Comparison of ENCODE assay signal across 8 cellular contexts in the genomic region with DNA sequence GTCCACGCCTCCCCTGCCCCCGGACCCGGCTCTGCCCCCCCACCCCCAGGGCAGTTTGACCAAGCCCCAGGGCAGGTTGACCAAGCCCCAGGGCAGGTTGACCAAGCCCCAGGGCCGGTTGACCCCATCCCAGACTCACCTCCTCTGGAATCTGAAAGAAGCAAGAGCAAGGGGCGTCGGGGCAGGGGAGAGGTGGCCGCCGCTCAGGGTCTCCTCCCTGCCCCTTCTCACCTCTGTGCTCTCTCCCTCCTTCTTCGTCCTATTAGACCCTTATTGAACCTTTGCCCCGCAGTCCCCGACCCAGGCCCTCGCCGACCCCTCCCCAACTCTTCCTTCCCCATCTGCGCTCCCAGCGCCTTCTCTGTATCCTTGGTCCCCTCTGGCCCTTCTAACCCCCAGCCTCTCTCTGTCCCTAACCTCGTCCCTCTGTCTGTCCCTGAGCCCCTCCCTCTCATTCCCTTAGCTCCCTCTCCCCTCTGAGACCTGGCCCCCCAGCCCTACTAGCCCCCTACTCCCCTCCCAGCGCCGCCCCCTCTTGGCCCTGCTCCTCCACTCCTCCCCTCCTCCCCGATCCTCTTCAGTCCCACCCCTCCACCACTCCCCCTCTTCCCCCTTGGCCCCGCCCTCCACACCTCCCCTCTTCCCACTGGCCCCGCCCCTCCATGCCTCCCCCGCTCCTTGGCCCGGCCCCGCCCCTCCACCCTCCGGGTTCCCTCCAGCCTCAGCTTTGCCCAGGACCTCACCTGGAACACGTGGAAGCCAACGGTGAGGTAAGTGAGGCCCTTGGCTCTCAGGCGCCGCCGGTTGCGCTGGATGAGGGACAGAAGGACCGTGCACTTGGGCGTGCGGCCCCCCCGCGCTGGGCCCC. TPM values are rescaled to one million over a fixed set of nuclear protein-coding genes. Genes with fewer than 3 reads are reported as not detected.
DNase-seq lines count a peak whose midpoint lies in the region; ATAC-seq and TF ChIP-seq lines count a peak whose summit lies in the region.

No MANE protein-coding gene starts in this region.

- TF ChIP-seq POLR2A in spleen (IDR thresholded peaks at IDR 0.05): no peak

- TF ChIP-seq CTCF in GM12865 (IDR thresholded peaks at IDR 0.05; ENCODE audit: insufficient read depth, low read depth, low read length, missing control alignments): no peak
- no peak for TF ChIP-seq CTCF in heart right ventricle (IDR thresholded peaks at IDR 0.05)
- no peak for TF ChIP-seq CTCF in spleen (IDR thresholded peaks at IDR 0.05 in 8 of 11, conservative IDR thresholded peaks at IDR 0.05 in 3 of 11)

- H3K4me3 ChIP-seq in GM12865 (ENCODE audit: low read depth, low read length) (peak overlapping the region; percentile 41), heart right ventricle (peak overlapping the region in 9 of 10 donors; percentile 38 to 61 (median 45)), spleen (peak overlapping the region; percentile 26 to 75 (median 44))

- peak; percentile 63 for DNase-seq in GM12865 (ENCODE audit: low read depth)
- peak; percentile 34 for DNase-seq in NCI-H748 treated with DMSO at 0.1 percent for 48 hours (lab: John Stamatoyannopoulos, UW)
- peak; percentile 37 for DNase-seq in activated T-helper 1 cell treated with Interleukin-2 at 50 U/mL for 16 hours (ENCODE audit: low read depth)
- DNase-seq in heart right ventricle: peak; percentile 23 to 39
- peak; percentile 89 for DNase-seq in spleen
- no peak for DNase-seq in C1 segment of cervical spinal cord (lab: John Stamatoyannopoulos, UW)

- ATAC-seq in heart right ventricle: peak in 2 of 8 donors; percentile 4 to 5
- no peak for ATAC-seq in HG03521 (IDR thresholded peaks at IDR 0.05; ENCODE audit: unreplicated experiment)
- no peak for ATAC-seq in HG02678 (IDR thresholded peaks at IDR 0.05; ENCODE audit: unreplicated experiment)

- H3K27ac ChIP-seq in heart right ventricle (peak overlapping the region in 3 of 10 donors; percentile 22 to 31 (median 25)), spleen (peak overlapping the region in 7 of 8 donors; percentile 70 to 86 (median 76))

- H3K4me1 ChIP-seq in heart right ventricle (peaks cover 3 to 42% (median 26%) of the 10 kb centered on the region in 9 donors), spleen (peaks cover 21 to 65% (median 53%) of the 10 kb centered on the region in 6 donors)

- H3K9me3 ChIP-seq in heart right ventricle (no peaks in the 10 kb centered on the region), spleen (no peaks in the 10 kb centered on the region)

- WGBS in heart right ventricle, 2 donors: 10 to 12% methylated on average over 33 to 36 of the region's 36 CpGs
- 6 to 8% (median 7%) methylated on average over 18 to 36 of the region's 36 CpGs for WGBS in spleen, 5 donors

- H3K36me3 ChIP-seq in heart right ventricle (peaks cover 0 to 7% (median 0%) of the 10 kb centered on the region in 9 donors), spleen (peaks cover 0 to 11% (median under 1%) of the 10 kb centered on the region in 6 donors)

- intact Hi-C loops in heart right ventricle (cut with DNase I): loop anchor here in 4 of 10 donors (10.0 kb wide), 3 partner anchors 108 to 198 kb away; a partner anchor contains a TSS
- intact Hi-C loops in spleen (cut with DNase I; ENCODE audit: low total_unique reads): loop anchor here (2.0 kb wide), 1 partner anchor 38 kb away; no protein-coding TSS in a partner anchor

- no peaks in the 10 kb centered on the region for H3K27me3 ChIP-seq in heart right ventricle
- peaks cover 0 to 15% (median 0%) of the 10 kb centered on the region in 7 donors for H3K27me3 ChIP-seq in spleen (replicated peaks in 1 of 7)

RNA-seq across cellular contexts. Expression of a gene that starts 7.6 kb away (rescaled TPM):
- total RNA-seq in heart right ventricle: 1 to 10 TPM in 2 of 10 donors, under 1 TPM in 8; 0.15 to 1.5 (median 0.59) TPM
- polyA plus RNA-seq in heart right ventricle: 1 to 10 TPM; 1.1 to 3.6 TPM
- total RNA-seq in spleen: 10 to 100 TPM in 5 of 7 donors, 1 to 10 TPM in 2; 9.0 to 25.6 (median 12.6) TPM
- 10 to 100 TPM; 15.2 to 33.3 (median 29.1) TPM for polyA plus RNA-seq in spleen

RNA-seq across cellular contexts. Expression of a gene that starts 36.7 kb away (rescaled TPM):
- total RNA-seq in heart right ventricle: not detected
- not detected for polyA plus RNA-seq in heart right ventricle
- total RNA-seq in spleen: 1 to 10 TPM in 1 of 7 donors, not detected in 6; 4.4 TPM
- 1 to 10 TPM in 2 of 3 donors, under 1 TPM in 1; 0.52 to 7.4 (median 5.1) TPM for polyA plus RNA-seq in spleen

RNA-seq across cellular contexts. Expression of a gene that starts 52.4 kb away (rescaled TPM):
- total RNA-seq in heart right ventricle (under 1 TPM in 1 of 10 donors, not detected in 9; 0.60 TPM), spleen (10 to 100 TPM in 2 of 7 donors, 1 to 10 TPM in 2, not detected in 3; 1.1 to 60.3 (median 17.5) TPM)
- polyA plus RNA-seq in heart right ventricle (under 1 TPM in 1 of 2 donors, not detected in 1; 0.19 TPM), spleen (100 to 1,000 TPM in 2 of 3 donors, 1 to 10 TPM in 1; 1.1 to 167 (median 116) TPM)

Comparison
In these comparisons a context has a peak if more than half of its experiments do, and no peak if none do; other contexts are left out.
1. DNase-seq: peak in GM12865 (single experiment), NCI-H748 treated with DMSO at 0.1 percent for 48 hours (single experiment), activated T-helper 1 cell treated with Interleukin-2 at 50 U/mL for 16 hours (single experiment), heart right ventricle (2 of 2) and spleen (single experiment); none in C1 segment of cervical spinal cord (0 of 14).
2. Peak in every context shown above with its lines, with median percentiles within 50 percentile points of each other: H3K4me3 ChIP-seq.